21 cellular contexts compared by ENCODE assay signal in genomic region chr7:50564171-50564570, GRCh38. TPM values are rescaled to one million over a fixed set of nuclear protein-coding genes. Genes with fewer than 3 reads are reported as not detected.
A peak's percentile ranks its signal among the peaks of the same experiment; 100 is the strongest.
DNase-seq lines count a peak whose midpoint lies in the region; FAIRE-seq and TF ChIP-seq lines count a peak whose summit lies in the region.
"Had no signal": no experiment of that assay in that cellular context is flagged by ENCODE, and none has a peak within 500 bp of the region (broad histone marks: within the 10 kb centered on the region; RNA-seq: fewer than 3 reads in every experiment).

No MANE protein-coding gene starts in this region.

- no peak for TF ChIP-seq POLR2A in tibial nerve (IDR thresholded peaks at IDR 0.05)

- H3K9me3 Mint-ChIP-seq in CD14-positive monocyte: no peaks in the 10 kb centered on the region

- H2AFZ ChIP-seq in hepatocyte: no peak overlapping the region

- H3K27me3 ChIP-seq in hepatocyte (no peaks in the 10 kb centered on the region), mucosa of rectum (ENCODE audit: control insufficient read depth in 2 of 2, insufficient read depth in 2 of 2, low read length in 2 of 2) (no peaks in the 10 kb centered on the region), tibial nerve (no peaks in the 10 kb centered on the region)
- H3K27me3 ChIP-seq: BLaER1 treated with 17β-estradiol and CSF1 and Interleukin-3, amounts not matched to agents 10 nM and 100 nM had no signal

- H3K36me3 ChIP-seq in hepatocyte (replicated peaks; ENCODE audit: insufficient read depth, low read depth): no peaks in the 10 kb centered on the region
- H3K36me3 ChIP-seq in mucosa of rectum (ENCODE audit: control insufficient read depth in 2 of 2, insufficient read depth in 2 of 2, low read length in 2 of 2): no peaks in the 10 kb centered on the region
- no peaks in the 10 kb centered on the region for H3K36me3 ChIP-seq in tibial nerve
- H3K36me3 ChIP-seq: BLaER1 treated with 17β-estradiol and CSF1 and Interleukin-3, amounts not matched to agents 10 nM and 100 nM; HAP-1 had no signal

- TF ChIP-seq CTCF in hepatocyte (IDR thresholded peaks at IDR 0.05; ENCODE audit: poor library complexity): no peak
- TF ChIP-seq CTCF in CD14-positive monocyte (IDR thresholded peaks at IDR 0.05): no peak
- TF ChIP-seq CTCF in tibial nerve (IDR thresholded peaks at IDR 0.05): no peak

- H3K36me3 Mint-ChIP-seq in CD14-positive monocyte: no peaks in the 10 kb centered on the region

- H3K4me1 Mint-ChIP-seq in CD14-positive monocyte: no peaks in the 10 kb centered on the region

- peak overlapping the region in 1 of 2 donors; percentile 15 for H3K9ac ChIP-seq in mucosa of rectum (ENCODE audit: low read depth in 1 of 2, low read length in 2 of 2)
- H3K9ac ChIP-seq: BLaER1 treated with 17β-estradiol and CSF1 and Interleukin-3, amounts not matched to agents 10 nM and 100 nM had no signal

- H3K27ac ChIP-seq in hepatocyte (peak overlapping the region; percentile 82), mucosa of rectum (ENCODE audit: low read depth in 2 of 2, low read length in 2 of 2) (no peak overlapping the region), tibial nerve (no peak overlapping the region)
- H3K27ac ChIP-seq: BLaER1 treated with 17β-estradiol and CSF1 and Interleukin-3, amounts not matched to agents 10 nM and 100 nM had no signal

- 76% methylated on average over 8 of the region's 8 CpGs for WGBS in hepatocyte (ENCODE audit: low lambda C conversion rate, missing lambda C conversion rate)
- WGBS in tibial nerve, 2 donors: 84 to 85% methylated on average over 8 of the region's 8 CpGs

- H3K4me3 ChIP-seq in hepatocyte (no peak overlapping the region), mucosa of rectum (ENCODE audit: low read length in 2 of 2) (peak overlapping the region; percentile 46 to 79), tibial nerve (no peak overlapping the region)
- H3K4me3 ChIP-seq: BLaER1 treated with 17β-estradiol and CSF1 and Interleukin-3, amounts not matched to agents 10 nM and 100 nM; GM12878; HAP-1 had no signal

- H3K4me1 ChIP-seq in hepatocyte (ENCODE audit: insufficient read depth): peaks cover 24% of the 10 kb centered on the region
- peaks cover 11 to 19% of the 10 kb centered on the region in 2 donors for H3K4me1 ChIP-seq in mucosa of rectum (ENCODE audit: control insufficient read depth in 2 of 2, insufficient read depth in 2 of 2, low read length in 2 of 2)
- H3K4me1 ChIP-seq in tibial nerve: no peaks in the 10 kb centered on the region
- H3K4me1 ChIP-seq: BLaER1 treated with 17β-estradiol and CSF1 and Interleukin-3, amounts not matched to agents 10 nM and 100 nM; HAP-1 had no signal

- TF ChIP-seq EP300 in tibial nerve (IDR thresholded peaks at IDR 0.05): no peak

- FAIRE-seq in urothelium cell line (lab: Jason Lieb, UNC): peak; percentile 79
- FAIRE-seq: GM12878 had no signal

- intact Hi-C loops in CD14-positive monocyte (cut with micrococcal nuclease): no loop called here

- no peaks in the 10 kb centered on the region for H3K9me2 ChIP-seq in hepatocyte (replicated peaks; ENCODE audit: insufficient read depth)

- no peak overlapping the region for H3K4me3 Mint-ChIP-seq in CD14-positive monocyte

- DNase-seq in DMS53 treated with DMSO at 0.1 percent for 48 hours (lab: John Stamatoyannopoulos, UW; ENCODE audit: unreplicated experiment): peak; percentile 40
- no peak for DNase-seq in hepatocyte (ENCODE audit: low spot score)
- DNase-seq in urothelium cell line (ENCODE audit: low spot score): no peak
- no peak for DNase-seq in CD1c-positive myeloid dendritic cell (ENCODE audit: extremely low spot score)
- no peak for DNase-seq in CD14-positive monocyte (ENCODE audit: low spot score)
- DNase-seq in tibial nerve (ENCODE audit: low spot score in 2 of 2): no peak
- DNase-seq: DMS153; EL; IMR-90; NCI-H1436; NCI-H2029 treated with DMSO at 0.1 percent for 48 hours; NCI-H2171; NCI-H69; NK-92 treated with Interleukin-12 subunit alpha and Interleukin-12 subunit beta, amount 100 ng/mL, for 24 hours; Right ventricle myocardium superior had no signal

- no peaks in the 10 kb centered on the region for H4K20me1 ChIP-seq in hepatocyte (ENCODE audit: insufficient read depth, poor library complexity, severe bottlenecking)

- peaks cover 6 to 11% (median 9%) of the 10 kb centered on the region in 3 donors for H3K27me3 Mint-ChIP-seq in CD14-positive monocyte (ENCODE audit: low read depth in 3 of 3)

- peaks cover 34% of the 10 kb centered on the region for H3K79me2 ChIP-seq in hepatocyte

- H3K4me2 ChIP-seq in hepatocyte: peak overlapping the region; percentile 71
- H3K4me2 ChIP-seq: BLaER1 treated with 17β-estradiol and CSF1 and Interleukin-3, amounts not matched to agents 10 nM and 100 nM had no signal

- H3K9me3 ChIP-seq in hepatocyte (ENCODE audit: low read depth) (no peaks in the 10 kb centered on the region), mucosa of rectum (ENCODE audit: control insufficient read depth in 2 of 2, low read length in 2 of 2) (no peaks in the 10 kb centered on the region), tibial nerve (no peaks in the 10 kb centered on the region)
- H3K9me3 ChIP-seq: BLaER1 treated with 17β-estradiol and CSF1 and Interleukin-3, amounts not matched to agents 10 nM and 100 nM; HAP-1 had no signal

- H3K27ac Mint-ChIP-seq in CD14-positive monocyte: peak overlapping the region in 1 of 7 donors; percentile 3

RNA-seq across cellular contexts. Expression of gene DDC, which starts 1.0 kb away (rescaled TPM):
- 56.1 and 58.0 TPM in 2 replicates for total RNA-seq in hepatocyte
- polyA plus RNA-seq in hepatocyte: 37.8 and 42.4 TPM in 2 replicates
- polyA plus RNA-seq in CD14-positive monocyte: not detected
- total RNA-seq in tibial nerve: under 1 TPM in 1 of 4 donors, not detected in 3; 0.66 TPM
- total RNA-seq: GM12878, IMR-90, M059J, OCI-LY7, Right ventricle myocardium superior had no signal
- polyA plus RNA-seq: GM12878, IMR-90 had no signal

Comparison
In these comparisons a context has a peak if more than half of its experiments do, and no peak if none do; other contexts are left out.
1. H3K4me3 ChIP-seq: peak in mucosa of rectum (2 of 2); none in hepatocyte (single experiment) and tibial nerve (0 of 4).
2. RNA of gene DDC, which starts 1.0 kb away (total RNA-seq): 56.1 to 58.0 TPM in hepatocyte; 0.66 TPM in tibial nerve; every median in the first group is over 10 times any median in the second.